Comparison of ENCODE assay signal across 1 cellular context in genomic region chr22:46078241-46079092, GRCh38.
TF ChIP-seq lines count a peak whose summit lies in the region.

No MANE protein-coding gene starts in this region.

TF ChIP-seq in GM23338, 12 proteins besides CTCF, POLR2A, EP300 and RAD21 (continued from another document):
- TF ChIP-seq ETS1 (IDR thresholded peaks at IDR 0.05) (no peak), ZNF331 (CRISPR knock-in tag; IDR thresholded peaks at IDR 0.05; ENCODE audit: low read depth) (no peak), REST (IDR thresholded peaks at IDR 0.05; ENCODE audit: unreplicated experiment) (no peak), JUNB (IDR thresholded peaks at IDR 0.05; ENCODE audit: unreplicated experiment) (no peak), POLR2AphosphoS5 (IDR thresholded peaks at IDR 0.05; ENCODE audit: low read depth) (no peak), ZNF114 (CRISPR knock-in tag; IDR thresholded peaks at IDR 0.05) (no peak)
